Comparison of ENCODE assay signal across 1 cellular context in the genomic region with DNA sequence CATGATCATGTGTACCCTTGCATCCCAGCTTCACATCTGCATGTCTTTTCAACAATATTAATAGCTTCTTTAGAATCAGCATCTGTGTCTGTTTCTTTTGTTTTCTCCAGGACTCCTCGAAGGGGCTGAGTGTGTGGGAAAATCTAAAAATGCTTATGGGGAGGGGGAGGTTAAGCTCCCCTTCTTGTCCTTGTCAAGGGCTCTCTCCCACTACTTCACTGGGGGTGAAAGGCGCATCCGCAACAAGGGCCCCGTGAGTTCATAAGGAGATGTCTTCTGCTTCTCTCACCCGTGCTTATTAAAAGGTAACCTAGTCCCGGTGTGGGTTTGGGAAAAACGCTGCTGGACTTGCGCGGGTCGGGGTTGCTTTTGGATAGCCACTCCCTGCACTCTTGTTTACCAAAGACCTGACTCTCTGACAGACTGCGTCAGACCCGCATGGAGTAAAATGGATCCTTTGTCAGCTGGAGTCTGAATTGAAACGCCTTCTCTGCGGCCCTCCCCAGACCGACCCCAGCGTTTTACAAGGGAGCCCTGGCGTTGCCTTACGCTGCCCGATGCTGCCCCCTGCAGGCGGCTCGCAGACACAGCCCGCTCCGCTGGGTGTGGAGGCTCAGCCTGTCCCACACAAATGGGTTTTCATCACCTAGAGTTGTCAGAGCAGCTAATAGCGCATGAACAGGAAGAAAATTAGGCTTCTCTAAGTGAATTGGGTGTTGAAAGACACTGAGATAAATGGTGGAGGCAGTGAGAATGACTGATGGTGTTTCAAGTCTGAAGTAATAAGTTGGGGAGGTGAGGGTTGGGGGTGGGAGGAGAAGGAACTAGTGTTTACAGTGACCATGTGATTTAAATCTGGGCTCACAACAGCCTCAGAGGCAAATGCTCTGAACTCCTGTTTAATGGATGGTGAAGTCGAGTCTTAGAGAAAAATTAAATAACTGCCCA.
A peak's percentile ranks its signal among the peaks of the same experiment; 100 is the strongest.
TF ChIP-seq lines count a peak whose summit lies in the region.

No MANE protein-coding gene starts in this region.

TF ChIP-seq in K562, 482 proteins besides CTCF, POLR2A, EP300 and RAD21 (continued from another document and continues in another):
- TF ChIP-seq, protein P1, sequence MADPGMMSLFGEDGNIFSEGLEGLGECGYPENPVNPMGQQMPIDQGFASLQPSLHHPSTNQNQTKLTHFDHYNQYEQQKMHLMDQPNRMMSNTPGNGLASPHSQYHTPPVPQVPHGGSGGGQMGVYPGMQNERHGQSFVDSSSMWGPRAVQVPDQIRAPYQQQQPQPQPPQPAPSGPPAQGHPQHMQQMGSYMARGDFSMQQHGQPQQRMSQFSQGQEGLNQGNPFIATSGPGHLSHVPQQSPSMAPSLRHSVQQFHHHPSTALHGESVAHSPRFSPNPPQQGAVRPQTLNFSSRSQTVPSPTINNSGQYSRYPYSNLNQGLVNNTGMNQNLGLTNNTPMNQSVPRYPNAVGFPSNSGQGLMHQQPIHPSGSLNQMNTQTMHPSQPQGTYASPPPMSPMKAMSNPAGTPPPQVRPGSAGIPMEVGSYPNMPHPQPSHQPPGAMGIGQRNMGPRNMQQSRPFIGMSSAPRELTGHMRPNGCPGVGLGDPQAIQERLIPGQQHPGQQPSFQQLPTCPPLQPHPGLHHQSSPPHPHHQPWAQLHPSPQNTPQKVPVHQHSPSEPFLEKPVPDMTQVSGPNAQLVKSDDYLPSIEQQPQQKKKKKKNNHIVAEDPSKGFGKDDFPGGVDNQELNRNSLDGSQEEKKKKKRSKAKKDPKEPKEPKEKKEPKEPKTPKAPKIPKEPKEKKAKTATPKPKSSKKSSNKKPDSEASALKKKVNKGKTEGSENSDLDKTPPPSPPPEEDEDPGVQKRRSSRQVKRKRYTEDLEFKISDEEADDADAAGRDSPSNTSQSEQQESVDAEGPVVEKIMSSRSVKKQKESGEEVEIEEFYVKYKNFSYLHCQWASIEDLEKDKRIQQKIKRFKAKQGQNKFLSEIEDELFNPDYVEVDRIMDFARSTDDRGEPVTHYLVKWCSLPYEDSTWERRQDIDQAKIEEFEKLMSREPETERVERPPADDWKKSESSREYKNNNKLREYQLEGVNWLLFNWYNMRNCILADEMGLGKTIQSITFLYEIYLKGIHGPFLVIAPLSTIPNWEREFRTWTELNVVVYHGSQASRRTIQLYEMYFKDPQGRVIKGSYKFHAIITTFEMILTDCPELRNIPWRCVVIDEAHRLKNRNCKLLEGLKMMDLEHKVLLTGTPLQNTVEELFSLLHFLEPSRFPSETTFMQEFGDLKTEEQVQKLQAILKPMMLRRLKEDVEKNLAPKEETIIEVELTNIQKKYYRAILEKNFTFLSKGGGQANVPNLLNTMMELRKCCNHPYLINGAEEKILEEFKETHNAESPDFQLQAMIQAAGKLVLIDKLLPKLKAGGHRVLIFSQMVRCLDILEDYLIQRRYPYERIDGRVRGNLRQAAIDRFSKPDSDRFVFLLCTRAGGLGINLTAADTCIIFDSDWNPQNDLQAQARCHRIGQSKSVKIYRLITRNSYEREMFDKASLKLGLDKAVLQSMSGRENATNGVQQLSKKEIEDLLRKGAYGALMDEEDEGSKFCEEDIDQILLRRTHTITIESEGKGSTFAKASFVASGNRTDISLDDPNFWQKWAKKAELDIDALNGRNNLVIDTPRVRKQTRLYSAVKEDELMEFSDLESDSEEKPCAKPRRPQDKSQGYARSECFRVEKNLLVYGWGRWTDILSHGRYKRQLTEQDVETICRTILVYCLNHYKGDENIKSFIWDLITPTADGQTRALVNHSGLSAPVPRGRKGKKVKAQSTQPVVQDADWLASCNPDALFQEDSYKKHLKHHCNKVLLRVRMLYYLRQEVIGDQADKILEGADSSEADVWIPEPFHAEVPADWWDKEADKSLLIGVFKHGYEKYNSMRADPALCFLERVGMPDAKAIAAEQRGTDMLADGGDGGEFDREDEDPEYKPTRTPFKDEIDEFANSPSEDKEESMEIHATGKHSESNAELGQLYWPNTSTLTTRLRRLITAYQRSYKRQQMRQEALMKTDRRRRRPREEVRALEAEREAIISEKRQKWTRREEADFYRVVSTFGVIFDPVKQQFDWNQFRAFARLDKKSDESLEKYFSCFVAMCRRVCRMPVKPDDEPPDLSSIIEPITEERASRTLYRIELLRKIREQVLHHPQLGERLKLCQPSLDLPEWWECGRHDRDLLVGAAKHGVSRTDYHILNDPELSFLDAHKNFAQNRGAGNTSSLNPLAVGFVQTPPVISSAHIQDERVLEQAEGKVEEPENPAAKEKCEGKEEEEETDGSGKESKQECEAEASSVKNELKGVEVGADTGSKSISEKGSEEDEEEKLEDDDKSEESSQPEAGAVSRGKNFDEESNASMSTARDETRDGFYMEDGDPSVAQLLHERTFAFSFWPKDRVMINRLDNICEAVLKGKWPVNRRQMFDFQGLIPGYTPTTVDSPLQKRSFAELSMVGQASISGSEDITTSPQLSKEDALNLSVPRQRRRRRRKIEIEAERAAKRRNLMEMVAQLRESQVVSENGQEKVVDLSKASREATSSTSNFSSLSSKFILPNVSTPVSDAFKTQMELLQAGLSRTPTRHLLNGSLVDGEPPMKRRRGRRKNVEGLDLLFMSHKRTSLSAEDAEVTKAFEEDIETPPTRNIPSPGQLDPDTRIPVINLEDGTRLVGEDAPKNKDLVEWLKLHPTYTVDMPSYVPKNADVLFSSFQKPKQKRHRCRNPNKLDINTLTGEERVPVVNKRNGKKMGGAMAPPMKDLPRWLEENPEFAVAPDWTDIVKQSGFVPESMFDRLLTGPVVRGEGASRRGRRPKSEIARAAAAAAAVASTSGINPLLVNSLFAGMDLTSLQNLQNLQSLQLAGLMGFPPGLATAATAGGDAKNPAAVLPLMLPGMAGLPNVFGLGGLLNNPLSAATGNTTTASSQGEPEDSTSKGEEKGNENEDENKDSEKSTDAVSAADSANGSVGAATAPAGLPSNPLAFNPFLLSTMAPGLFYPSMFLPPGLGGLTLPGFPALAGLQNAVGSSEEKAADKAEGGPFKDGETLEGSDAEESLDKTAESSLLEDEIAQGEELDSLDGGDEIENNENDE (IDR thresholded peaks at IDR 0.05; ENCODE audit: low read depth, low read length): no peak
- TF ChIP-seq ZNF561 (CRISPR knock-in tag; conservative IDR thresholded peaks at IDR 0.05): no peak
- no peak for TF ChIP-seq CLOCK (CRISPR knock-in tag; IDR thresholded peaks at IDR 0.05; ENCODE audit: borderline replicate concordance)
- no peak for TF ChIP-seq NCOA6 (IDR thresholded peaks at IDR 0.05)
- no peak for TF ChIP-seq MEF2D (tag; conservative IDR thresholded peaks at IDR 0.05; ENCODE audit: low read depth)
- TF ChIP-seq PBX2 (CRISPR knock-in tag; IDR thresholded peaks at IDR 0.05; ENCODE audit: low read depth): no peak
- peak; percentile 94 for TF ChIP-seq PBX2 (tag; conservative IDR thresholded peaks at IDR 0.05; ENCODE audit: low read depth)
- TF ChIP-seq YBX1 (IDR thresholded peaks at IDR 0.05): no peak
- TF ChIP-seq ZNF830 (CRISPR knock-in tag; IDR thresholded peaks at IDR 0.05): 0 out of 2 replicates have a peak, but pooled peaks have one; percentile 17
- 0 out of 2 replicates have a peak, but pooled peaks have one; percentile 26 for TF ChIP-seq CBX1 (IDR thresholded peaks at IDR 0.05; ENCODE audit: low read depth)
- no peak for TF ChIP-seq ZNF324 (CRISPR knock-in tag; IDR thresholded peaks at IDR 0.05)
- TF ChIP-seq, protein P2, sequence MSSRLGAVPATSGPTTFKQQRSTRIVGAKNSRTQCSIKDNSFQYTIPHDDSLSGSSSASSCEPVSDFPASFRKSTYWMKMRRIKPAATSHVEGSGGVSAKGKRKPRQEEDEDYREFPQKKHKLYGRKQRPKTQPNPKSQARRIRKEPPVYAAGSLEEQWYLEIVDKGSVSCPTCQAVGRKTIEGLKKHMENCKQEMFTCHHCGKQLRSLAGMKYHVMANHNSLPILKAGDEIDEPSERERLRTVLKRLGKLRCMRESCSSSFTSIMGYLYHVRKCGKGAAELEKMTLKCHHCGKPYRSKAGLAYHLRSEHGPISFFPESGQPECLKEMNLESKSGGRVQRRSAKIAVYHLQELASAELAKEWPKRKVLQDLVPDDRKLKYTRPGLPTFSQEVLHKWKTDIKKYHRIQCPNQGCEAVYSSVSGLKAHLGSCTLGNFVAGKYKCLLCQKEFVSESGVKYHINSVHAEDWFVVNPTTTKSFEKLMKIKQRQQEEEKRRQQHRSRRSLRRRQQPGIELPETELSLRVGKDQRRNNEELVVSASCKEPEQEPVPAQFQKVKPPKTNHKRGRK (tag; IDR thresholded peaks at IDR 0.05): no peak
- no peak for TF ChIP-seq TAF7 (tag; IDR thresholded peaks at IDR 0.05)
- TF ChIP-seq ID3 (CRISPR knock-in tag; IDR thresholded peaks at IDR 0.05): no peak
- TF ChIP-seq ID3 (tag; IDR thresholded peaks at IDR 0.05): 0 out of 2 replicates have a peak, but pooled peaks have one; percentile 22
- TF ChIP-seq CREM (IDR thresholded peaks at IDR 0.05; ENCODE audit: low read depth): peak; percentile 18; the same call in 1 of the 2 replicates
- TF ChIP-seq GTF2A2 (tag; IDR thresholded peaks at IDR 0.05): no peak
- TF ChIP-seq, protein P3, sequence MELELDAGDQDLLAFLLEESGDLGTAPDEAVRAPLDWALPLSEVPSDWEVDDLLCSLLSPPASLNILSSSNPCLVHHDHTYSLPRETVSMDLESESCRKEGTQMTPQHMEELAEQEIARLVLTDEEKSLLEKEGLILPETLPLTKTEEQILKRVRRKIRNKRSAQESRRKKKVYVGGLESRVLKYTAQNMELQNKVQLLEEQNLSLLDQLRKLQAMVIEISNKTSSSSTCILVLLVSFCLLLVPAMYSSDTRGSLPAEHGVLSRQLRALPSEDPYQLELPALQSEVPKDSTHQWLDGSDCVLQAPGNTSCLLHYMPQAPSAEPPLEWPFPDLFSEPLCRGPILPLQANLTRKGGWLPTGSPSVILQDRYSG (tag; conservative IDR thresholded peaks at IDR 0.05; ENCODE audit: low read depth): no peak
- TF ChIP-seq PURB (CRISPR knock-in tag; IDR thresholded peaks at IDR 0.05; ENCODE audit: low read depth): no peak
- TF ChIP-seq POLR2G (IDR thresholded peaks at IDR 0.05; ENCODE audit: low read depth, low read length): peak; percentile 36; the same call in 1 of the 2 replicates
- TF ChIP-seq TCF7 (IDR thresholded peaks at IDR 0.05; ENCODE audit: borderline replicate concordance): no peak
- no peak for TF ChIP-seq KDM2B (CRISPR knock-in tag; IDR thresholded peaks at IDR 0.05)
- TF ChIP-seq GMEB1 (CRISPR knock-in tag; IDR thresholded peaks at IDR 0.05): no peak
- TF ChIP-seq ZKSCAN8 (CRISPR knock-in tag; IDR thresholded peaks at IDR 0.05): no peak
- TF ChIP-seq, protein P4, sequence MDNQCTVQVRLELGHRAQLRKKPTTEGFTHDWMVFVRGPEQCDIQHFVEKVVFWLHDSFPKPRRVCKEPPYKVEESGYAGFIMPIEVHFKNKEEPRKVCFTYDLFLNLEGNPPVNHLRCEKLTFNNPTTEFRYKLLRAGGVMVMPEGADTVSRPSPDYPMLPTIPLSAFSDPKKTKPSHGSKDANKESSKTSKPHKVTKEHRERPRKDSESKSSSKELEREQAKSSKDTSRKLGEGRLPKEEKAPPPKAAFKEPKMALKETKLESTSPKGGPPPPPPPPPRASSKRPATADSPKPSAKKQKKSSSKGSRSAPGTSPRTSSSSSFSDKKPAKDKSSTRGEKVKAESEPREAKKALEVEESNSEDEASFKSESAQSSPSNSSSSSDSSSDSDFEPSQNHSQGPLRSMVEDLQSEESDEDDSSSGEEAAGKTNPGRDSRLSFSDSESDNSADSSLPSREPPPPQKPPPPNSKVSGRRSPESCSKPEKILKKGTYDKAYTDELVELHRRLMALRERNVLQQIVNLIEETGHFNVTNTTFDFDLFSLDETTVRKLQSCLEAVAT (IDR thresholded peaks at IDR 0.05): no peak
- TF ChIP-seq CCAR2 (IDR thresholded peaks at IDR 0.05; ENCODE audit: low read depth, low read length): no peak
- no peak for TF ChIP-seq BDP1 (IDR thresholded peaks at IDR 0.05; ENCODE audit: insufficient read depth, insufficient read length)
- no peak for TF ChIP-seq ZNF253 (CRISPR knock-in tag; conservative IDR thresholded peaks at IDR 0.05)
